Comparison of ENCODE assay signal across 1 cellular context in genomic region chr17:41905172-41905571, GRCh38.
TF ChIP-seq lines count a peak whose summit lies in the region.

No MANE protein-coding gene starts in this region.

TF ChIP-seq in HepG2, 621 proteins besides CTCF, POLR2A, EP300 and RAD21 (continued from another document and continues in another):
- TF ChIP-seq MAFF (IDR thresholded peaks at IDR 0.05; ENCODE audit: low read depth, low read length) (no peak), ZNF616 (CRISPR knock-in tag; IDR thresholded peaks at IDR 0.05; ENCODE audit: low read depth) (no peak), ELF1 (CRISPR knock-in tag; IDR thresholded peaks at IDR 0.05) (no peak), NONO (IDR thresholded peaks at IDR 0.05) (no peak), NONO (CRISPR knock-in tag; conservative IDR thresholded peaks at IDR 0.05) (no peak), FOSL2 (CRISPR knock-in tag; IDR thresholded peaks at IDR 0.05) (no peak), HIC2 (CRISPR knock-in tag; IDR thresholded peaks at IDR 0.05; ENCODE audit: low read depth) (no peak), PAWR (CRISPR knock-in tag; IDR thresholded peaks at IDR 0.05; ENCODE audit: borderline replicate concordance) (no peak), ZNF609 (CRISPR knock-in tag; IDR thresholded peaks at IDR 0.05; ENCODE audit: borderline replicate concordance) (peak; percentile 11; the same call in 1 of the 2 replicates), ZNF639 (CRISPR knock-in tag; conservative IDR thresholded peaks at IDR 0.05) (no peak), HNF1A (IDR thresholded peaks at IDR 0.05; ENCODE audit: low read depth) (no peak), HNF1A (CRISPR knock-in tag; IDR thresholded peaks at IDR 0.05; ENCODE audit: borderline replicate concordance) (0 out of 2 replicates have a peak, but pooled peaks have one; percentile 20), ZNF503 (CRISPR knock-in tag; IDR thresholded peaks at IDR 0.05) (no peak), ZFP82 (CRISPR knock-in tag; IDR thresholded peaks at IDR 0.05; ENCODE audit: borderline replicate concordance) (no peak), TFE3 (CRISPR knock-in tag; IDR thresholded peaks at IDR 0.05) (no peak), ATF5 (CRISPR knock-in tag; IDR thresholded peaks at IDR 0.05; ENCODE audit: low read depth) (no peak), ZBTB7B (CRISPR knock-in tag; IDR thresholded peaks at IDR 0.05) (peak; percentile 30; the same call in 1 of the 2 replicates), RARA (CRISPR knock-in tag; IDR thresholded peaks at IDR 0.05) (no peak), ADNP (CRISPR knock-in tag; IDR thresholded peaks at IDR 0.05) (no peak), ZNF235 (CRISPR knock-in tag; IDR thresholded peaks at IDR 0.05; ENCODE audit: borderline replicate concordance) (no peak), ZNF614 (CRISPR knock-in tag; IDR thresholded peaks at IDR 0.05; ENCODE audit: borderline replicate concordance) (no peak), E2F2 (CRISPR knock-in tag; IDR thresholded peaks at IDR 0.05; ENCODE audit: borderline replicate concordance) (no peak), CHD4 (IDR thresholded peaks at IDR 0.05; ENCODE audit: borderline replicate concordance, low read length) (no peak), MAZ (IDR thresholded peaks at IDR 0.05; ENCODE audit: borderline replicate concordance, low read depth, low read length) (no peak), MAZ (CRISPR knock-in tag; IDR thresholded peaks at IDR 0.05; ENCODE audit: low read depth) (0 out of 2 replicates have a peak, but pooled peaks have one; percentile 28), ZNF782 (CRISPR knock-in tag; IDR thresholded peaks at IDR 0.05; ENCODE audit: borderline replicate concordance) (no peak), REPIN1 (CRISPR knock-in tag; IDR thresholded peaks at IDR 0.05; ENCODE audit: borderline replicate concordance, low read depth) (0 out of 2 replicates have a peak, but pooled peaks have one; percentile 45), HINFP (CRISPR knock-in tag; IDR thresholded peaks at IDR 0.05; ENCODE audit: low read depth) (0 out of 2 replicates have a peak, but pooled peaks have one; percentile 41), ZNF704 (CRISPR knock-in tag; IDR thresholded peaks at IDR 0.05; ENCODE audit: borderline replicate concordance) (no peak)
